ENCODE assay signal across 21 cellular contexts in genomic region chr11:7621090-7621489, GRCh38. TPM values are rescaled to one million over a fixed set of nuclear protein-coding genes. Genes with fewer than 3 reads are reported as not detected.
A peak's percentile ranks its signal among the peaks of the same experiment; 100 is the strongest.
DNase-seq lines count a peak whose midpoint lies in the region; ATAC-seq, FAIRE-seq and TF ChIP-seq lines count a peak whose summit lies in the region.
"Had no signal": no experiment of that assay in that cellular context is flagged by ENCODE, and none has a peak within 500 bp of the region (broad histone marks: within the 10 kb centered on the region; RNA-seq: fewer than 3 reads in every experiment).

No MANE protein-coding gene starts in this region.

- H3K36me3 Mint-ChIP-seq in H9 (ENCODE audit: insufficient read depth in 1 of 3, low read depth in 3 of 3), result peaks cover 0 to 2% (median 0%) of the 10 kb centered on the region in 3 experiments; a peak in 2 of 7 replicates
- H3K36me3 Mint-ChIP-seq in endodermal cell (ENCODE audit: low read depth), result peaks cover 76% of the 10 kb centered on the region
- H3K36me3 Mint-ChIP-seq in mesothelial cell of epicardium, result peaks cover 22% of the 10 kb centered on the region

- no peak overlapping the region for H2BK5ac ChIP-seq in H9 (ENCODE audit: insufficient read length, low read length)

- ATAC-seq in upper lobe of left lung (ENCODE audit: low FRiP score in 2 of 2), result no peak
- ATAC-seq: GM12878 had no signal

- H3K4me3 ChIP-seq in endodermal cell (ENCODE audit: low read length) (no peak overlapping the region), upper lobe of left lung (no peak overlapping the region)
- H3K4me3 ChIP-seq: GM12878, GM23248, HAP-1 had no signal

- H3K9me3 Mint-ChIP-seq in H9, result no peaks in the 10 kb centered on the region; a peak in 1 of 5 replicates
- H3K9me3 Mint-ChIP-seq in endodermal cell, result no peaks in the 10 kb centered on the region
- no peaks in the 10 kb centered on the region for H3K9me3 Mint-ChIP-seq in mesothelial cell of epicardium
- H3K9me3 Mint-ChIP-seq: CD4-positive, CD25-positive, alpha-beta regulatory T cell; CD8-positive, alpha-beta memory T cell had no signal

- H3K23me2 ChIP-seq in H9 (ENCODE audit: insufficient read length, low read depth, low read length, poor library complexity, severe bottlenecking), result no peaks in the 10 kb centered on the region

- H3K4me1 Mint-ChIP-seq in H9 (peaks cover 21 to 29% of the 10 kb centered on the region in 2 experiments), endodermal cell (peaks cover 13% of the 10 kb centered on the region), mesothelial cell of epicardium (peaks cover 9% of the 10 kb centered on the region)
- H3K4me1 Mint-ChIP-seq: CD8-positive, alpha-beta memory T cell had no signal

- H4K5ac ChIP-seq in H9 (ENCODE audit: insufficient read length, low read depth, low read length), result no peak overlapping the region

- H3K4me1 ChIP-seq in H9 (ENCODE audit: insufficient read depth, low read length) (peaks cover 10% of the 10 kb centered on the region; the same call in 1 of the 2 replicates), endodermal cell (ENCODE audit: control insufficient read depth, insufficient read depth, low read length) (no peaks in the 10 kb centered on the region), upper lobe of left lung (no peaks in the 10 kb centered on the region)
- H3K4me1 ChIP-seq: BE2C had no signal

- no peak overlapping the region for H4K8ac ChIP-seq in H9 (replicated peaks; ENCODE audit: insufficient read length, low read depth, low read length)

- no peaks in the 10 kb centered on the region for H3K79me1 ChIP-seq in H9 (ENCODE audit: insufficient read depth, low read depth, low read length, poor library complexity, severe bottlenecking)

- H3K27ac ChIP-seq in H9 (ENCODE audit: insufficient read length, low read depth, low read length) (no peak overlapping the region), endodermal cell (ENCODE audit: low read depth, low read length) (no peak overlapping the region), upper lobe of left lung (no peak overlapping the region)
- H3K27ac ChIP-seq: GM23248 had no signal

- no peak overlapping the region for H3K4me2 ChIP-seq in H9 (ENCODE audit: insufficient read depth, insufficient read length, low read length)

- H3K23ac ChIP-seq in H9 (ENCODE audit: insufficient read length, low read depth, low read length), result no peak overlapping the region

- H4K91ac ChIP-seq in H9 (ENCODE audit: insufficient read length, low read depth, low read length), result no peak overlapping the region

- no peak overlapping the region for H3K56ac ChIP-seq in H9 (ENCODE audit: insufficient read length, low read depth, low read length)

- H3K36me3 ChIP-seq in endodermal cell (ENCODE audit: control insufficient read depth, insufficient read depth, low read length) (peaks cover 96% of the 10 kb centered on the region), upper lobe of left lung (peaks cover 0 to 34% (median 2%) of the 10 kb centered on the region in 4 donors)
- H3K36me3 ChIP-seq: BE2C, HAP-1 had no signal

- H2AFZ ChIP-seq in H9 (ENCODE audit: low read length), result no peak overlapping the region
- H2AFZ ChIP-seq: GM23248 had no signal

- no peak overlapping the region for H3T11ph ChIP-seq in H9 (ENCODE audit: low read length)

- H2BK15ac ChIP-seq in H9 (ENCODE audit: low read depth, low read length), result no peak overlapping the region

- no peak for DNase-seq in H9
- DNase-seq in NCI-H526 treated with DMSO at 0.1 percent for 48 hours (lab: John Stamatoyannopoulos, UW), result peak; percentile 7
- DNase-seq in endodermal cell, result no peak
- DNase-seq in mesothelial cell of epicardium (ENCODE audit: low spot score in 2 of 2, unreplicated experiment in 2 of 2), result no peak
- no peak for DNase-seq in frontal cortex (ENCODE audit: low spot score in 2 of 2)
- no peak for DNase-seq in upper lobe of left lung
- DNase-seq: ACHN; BE2C; C1 segment of cervical spinal cord; CD4-positive, CD25-positive, alpha-beta regulatory T cell; CD8-positive, alpha-beta memory T cell; COR-L47; DMS 273 treated with DMSO at 0.1 percent for 48 hours; DMS53; DND-41; EL; GM23248 had no signal

- H3K79me2 ChIP-seq in H9 (ENCODE audit: insufficient read depth, low read length), result no peaks in the 10 kb centered on the region

- H2AK5ac ChIP-seq in H9 (ENCODE audit: insufficient read length, low read length), result no peak overlapping the region

- no peak overlapping the region for H3K18ac ChIP-seq in H9 (ENCODE audit: insufficient read length, low read depth, low read length)

- no peak for FAIRE-seq in frontal cortex (lab: Jason Lieb, UNC)
- FAIRE-seq: A204.1, GM12878, GM19239 had no signal

- no peak overlapping the region for H3K14ac ChIP-seq in H9 (ENCODE audit: insufficient read depth, low read length)

- H3K9me3 ChIP-seq in H9 (ENCODE audit: control insufficient read depth, low read depth, low read length) (no peaks in the 10 kb centered on the region), endodermal cell (ENCODE audit: control insufficient read depth, low read length) (no peaks in the 10 kb centered on the region), upper lobe of left lung (no peaks in the 10 kb centered on the region)
- H3K9me3 ChIP-seq: BE2C, HAP-1 had no signal

- no peak for TF ChIP-seq CTCF in H9 (conservative IDR thresholded peaks at IDR 0.05)
- TF ChIP-seq CTCF in endodermal cell (conservative IDR thresholded peaks at IDR 0.05), result no peak
- TF ChIP-seq CTCF in mesothelial cell of epicardium (IDR thresholded peaks at IDR 0.05; ENCODE audit: unreplicated experiment), result no peak
- no peak for TF ChIP-seq CTCF in upper lobe of left lung (IDR thresholded peaks at IDR 0.05)

- no peaks in the 10 kb centered on the region for H4K20me1 ChIP-seq in H9 (ENCODE audit: control insufficient read depth, insufficient read depth, insufficient read length)

- TF ChIP-seq POLR2A in upper lobe of left lung (IDR thresholded peaks at IDR 0.05), result no peak

- no peak overlapping the region for H3K4ac ChIP-seq in H9 (ENCODE audit: low read depth, low read length)

- H3K27me3 Mint-ChIP-seq in H9 (ENCODE audit: low read depth), result no peaks in the 10 kb centered on the region; the same call in 1 of the 2 replicates
- H3K27me3 Mint-ChIP-seq in endodermal cell (ENCODE audit: insufficient read depth), result no peaks in the 10 kb centered on the region
- no peaks in the 10 kb centered on the region for H3K27me3 Mint-ChIP-seq in mesothelial cell of epicardium (ENCODE audit: low read depth)
- H3K27me3 Mint-ChIP-seq: CD4-positive, CD25-positive, alpha-beta regulatory T cell; CD8-positive, alpha-beta memory T cell had no signal

- no peak for TF ChIP-seq EP300 in upper lobe of left lung (IDR thresholded peaks at IDR 0.05)

- peak overlapping the region; percentile 76 to 86 (median 78); a peak in 6 of 7 replicates for H3K27ac Mint-ChIP-seq in H9
- H3K27ac Mint-ChIP-seq in endodermal cell, result peak overlapping the region; percentile 35
- no peak overlapping the region for H3K27ac Mint-ChIP-seq in mesothelial cell of epicardium
- H3K27ac Mint-ChIP-seq: CD4-positive, CD25-positive, alpha-beta regulatory T cell had no signal

- no peak overlapping the region for H2BK120ac ChIP-seq in H9 (ENCODE audit: low read depth, low read length, poor library complexity, severe bottlenecking)

- H3K27me3 ChIP-seq in H9 (ENCODE audit: insufficient read depth, low read length) (no peaks in the 10 kb centered on the region), endodermal cell (ENCODE audit: control insufficient read depth, insufficient read depth, low read length, poor library complexity, severe bottlenecking) (no peaks in the 10 kb centered on the region), upper lobe of left lung (no peaks in the 10 kb centered on the region)
- H3K27me3 ChIP-seq: BE2C had no signal

- H2BK12ac ChIP-seq in H9 (ENCODE audit: insufficient read length, low read depth, low read length), result no peak overlapping the region

- WGBS in H9 (ENCODE audit: extremely low coverage, insufficient read length, low lambda C conversion rate), result no CpG with 5 or more reads among the region's 3 CpGs
- 83 to 100% methylated on average over 1 to 3 of the region's 3 CpGs for WGBS in endodermal cell (ENCODE audit: insufficient coverage in 1 of 2, insufficient read length in 1 of 2), 2 experiments
- WGBS in upper lobe of left lung, 2 donors, result 77 to 78% methylated on average over 3 of the region's 3 CpGs

- H3K4me3 Mint-ChIP-seq in H9, result no peak overlapping the region; a peak in 1 of 5 replicates
- no peak overlapping the region for H3K4me3 Mint-ChIP-seq in endodermal cell
- no peak overlapping the region for H3K4me3 Mint-ChIP-seq in mesothelial cell of epicardium
- H3K4me3 Mint-ChIP-seq: CD4-positive, CD25-positive, alpha-beta regulatory T cell; CD8-positive, alpha-beta memory T cell had no signal

- H3K9ac ChIP-seq in H9 (ENCODE audit: extremely low read depth, insufficient read length, low read length) (no peak overlapping the region), endodermal cell (ENCODE audit: extremely low read depth, low read length, poor library complexity, severe bottlenecking) (no peak overlapping the region)
- H3K9ac ChIP-seq: GM23248 had no signal

- no peak overlapping the region for H2BK20ac ChIP-seq in H9 (ENCODE audit: low read depth, low read length, poor library complexity, severe bottlenecking)

RNA-seq across cellular contexts. Expression of gene CYB5R2, which starts 52.2 kb away (rescaled TPM):
- total RNA-seq in H9 (2021) (44.5 and 48.0 TPM in 2 replicates), endodermal cell (10 to 100 TPM; 31.7 to 51.9 TPM), mesothelial cell of epicardium (63.6 to 74.4 TPM (median 67.0 TPM) in 3 replicates), frontal cortex (2.0 TPM), upper lobe of left lung (10 to 100 TPM in 4 of 6 donors, 1 to 10 TPM in 2; 8.3 to 58.7 (median 10.6) TPM)
- polyA plus RNA-seq in endodermal cell (2013, experiment 1 of 2), result 19.1 TPM
- 20.4 TPM for polyA plus RNA-seq in endodermal cell (2013, experiment 2 of 2)
- total RNA-seq: CD4-positive, CD25-positive, alpha-beta regulatory T cell had no signal
